1 cellular context compared by ENCODE assay signal in genomic region chr5:65925601-65926275, GRCh38.
TF ChIP-seq lines count a peak whose summit lies in the region.

No MANE protein-coding gene starts in this region.

TF ChIP-seq in WTC11, 78 proteins besides CTCF, POLR2A, EP300 and RAD21 (continued from another document):
- TF ChIP-seq AFF4 (CRISPR knock-in tag; IDR thresholded peaks at IDR 0.05; ENCODE audit: borderline replicate concordance) (no peak), TEAD4 (CRISPR knock-in tag; IDR thresholded peaks at IDR 0.05) (no peak), ATF2 (CRISPR knock-in tag; IDR thresholded peaks at IDR 0.05; ENCODE audit: borderline replicate concordance, low read depth) (no peak), ZNF138 (CRISPR knock-in tag; conservative IDR thresholded peaks at IDR 0.05) (no peak), CBFB (CRISPR knock-in tag; IDR thresholded peaks at IDR 0.05; ENCODE audit: low read depth) (no peak), MLX (CRISPR knock-in tag; IDR thresholded peaks at IDR 0.05) (no peak), GTF2I (CRISPR knock-in tag; conservative IDR thresholded peaks at IDR 0.05) (no peak), ZNF532 (CRISPR knock-in tag; IDR thresholded peaks at IDR 0.05; ENCODE audit: borderline replicate concordance) (no peak), KAT7 (CRISPR knock-in tag; IDR thresholded peaks at IDR 0.05; ENCODE audit: borderline replicate concordance) (peak; percentile 99; the same call in 1 of the 2 replicates), ZNF423 (CRISPR knock-in tag; IDR thresholded peaks at IDR 0.05) (no peak), ZBTB21 (CRISPR knock-in tag; IDR thresholded peaks at IDR 0.05; ENCODE audit: borderline replicate concordance) (0 out of 2 replicates have a peak, but pooled peaks have one; percentile 57), ZNF232 (CRISPR knock-in tag; IDR thresholded peaks at IDR 0.05) (no peak; the same call in 1 of the 2 replicates), NR3C1 (CRISPR knock-in tag; conservative IDR thresholded peaks at IDR 0.05; ENCODE audit: low read depth) (no peak), ZBTB43 (CRISPR knock-in tag; IDR thresholded peaks at IDR 0.05) (peak; percentile 69; the same call in 1 of the 2 replicates), GABPB1 (CRISPR knock-in tag; IDR thresholded peaks at IDR 0.05) (no peak), OVOL2 (CRISPR knock-in tag; IDR thresholded peaks at IDR 0.05; ENCODE audit: borderline replicate concordance) (no peak), ZNF219 (CRISPR knock-in tag; IDR thresholded peaks at IDR 0.05; ENCODE audit: borderline replicate concordance) (peak; percentile 42; the same call in 1 of the 2 replicates), MXD4 (CRISPR knock-in tag; IDR thresholded peaks at IDR 0.05; ENCODE audit: borderline replicate concordance) (no peak), ZNF425 (CRISPR knock-in tag; conservative IDR thresholded peaks at IDR 0.05) (no peak), CDX4 (CRISPR knock-in tag; IDR thresholded peaks at IDR 0.05; ENCODE audit: borderline replicate concordance) (no peak), ZNF512 (CRISPR knock-in tag; IDR thresholded peaks at IDR 0.05; ENCODE audit: borderline replicate concordance) (no peak), HMGXB4 (CRISPR knock-in tag; IDR thresholded peaks at IDR 0.05) (peak; percentile 94), NFE2L1 (CRISPR knock-in tag; IDR thresholded peaks at IDR 0.05) (peak; percentile 68), TEAD1 (CRISPR knock-in tag; IDR thresholded peaks at IDR 0.05) (peak; percentile 82; the same call in 1 of the 2 replicates), MYBL2 (CRISPR knock-in tag; IDR thresholded peaks at IDR 0.05) (0 out of 2 replicates have a peak, but pooled peaks have one; percentile 70), ZMAT4 (CRISPR knock-in tag; IDR thresholded peaks at IDR 0.05) (no peak), FOXP4 (CRISPR knock-in tag; IDR thresholded peaks at IDR 0.05) (peak; percentile 88; the same call in 1 of the 2 replicates), NR1H2 (CRISPR knock-in tag; IDR thresholded peaks at IDR 0.05) (no peak), MAX (CRISPR knock-in tag; IDR thresholded peaks at IDR 0.05) (peak; percentile 46; the same call in 1 of the 2 replicates), TCF7 (CRISPR knock-in tag; IDR thresholded peaks at IDR 0.05; ENCODE audit: low read depth) (no peak; the same call in 1 of the 2 replicates), FOXJ3 (CRISPR knock-in tag; IDR thresholded peaks at IDR 0.05; ENCODE audit: borderline replicate concordance) (no peak), ATF1 (CRISPR knock-in tag; IDR thresholded peaks at IDR 0.05) (peak; percentile 76; the same call in 1 of the 2 replicates), GRHL2 (CRISPR knock-in tag; IDR thresholded peaks at IDR 0.05; ENCODE audit: insufficient replicate concordance, severe bottlenecking) (no peak)
TF ChIP-seq in WTC11: peak in this region for 29.
